In genomic region chr2:217069263-217070042, GRCh38 we compare ENCODE assay signal across 3 cellular contexts.
TF ChIP-seq lines count a peak whose summit lies in the region.

No MANE protein-coding gene starts in this region.

TF ChIP-seq in IMR-90, 13 proteins besides CTCF, POLR2A, EP300 and RAD21:
- TF ChIP-seq RCOR1 (IDR thresholded peaks at IDR 0.05; ENCODE audit: insufficient replicate concordance, low read length) (no peak), MAFK (IDR thresholded peaks at IDR 0.05; ENCODE audit: low read depth, low read length) (no peak), FOS (IDR thresholded peaks at IDR 0.05; ENCODE audit: low read depth, low read length) (no peak)
TF ChIP-seq in IMR-90: peak in this region for 0.

TF ChIP-seq in H1, 55 proteins besides CTCF, POLR2A, EP300 and RAD21:
- TF ChIP-seq TEAD4 (IDR thresholded peaks at IDR 0.05; ENCODE audit: low read depth, low read length), result no peak
- no peak for TF ChIP-seq RNF2 (IDR thresholded peaks at IDR 0.05; ENCODE audit: borderline replicate concordance, low read depth, low read length, missing control alignments, poor library complexity, severe bottlenecking)
- TF ChIP-seq CBX5 (IDR thresholded peaks at IDR 0.05; ENCODE audit: low read depth, low read length), result no peak
- TF ChIP-seq EGR1 (IDR thresholded peaks at IDR 0.05; ENCODE audit: borderline replicate concordance, low read depth, low read length), result no peak
- no peak for TF ChIP-seq SP1 (IDR thresholded peaks at IDR 0.05; ENCODE audit: low read depth, low read length)
- no peak for TF ChIP-seq RFX5 (IDR thresholded peaks at IDR 0.05; ENCODE audit: borderline replicate concordance, low read depth, low read length)
- TF ChIP-seq MAFK (IDR thresholded peaks at IDR 0.05; ENCODE audit: low read depth, low read length), result no peak
- no peak for TF ChIP-seq POLR2AphosphoS5 (IDR thresholded peaks at IDR 0.05; ENCODE audit: low read depth, low read length)
- TF ChIP-seq NRF1 (IDR thresholded peaks at IDR 0.05; ENCODE audit: low read depth, low read length), result no peak
- no peak for TF ChIP-seq GABPA (IDR thresholded peaks at IDR 0.05; ENCODE audit: borderline replicate concordance, insufficient read depth, low read length)
- TF ChIP-seq SIN3A (conservative IDR thresholded peaks at IDR 0.05 in 1 of 2, IDR thresholded peaks at IDR 0.05 in 1 of 2; ENCODE audit: low read depth in 1 of 2, low read length in 2 of 2), result no peak
- TF ChIP-seq FOSL1 (IDR thresholded peaks at IDR 0.05; ENCODE audit: insufficient read depth, low read depth, low read length), result no peak
- TF ChIP-seq KDM1A (IDR thresholded peaks at IDR 0.05; ENCODE audit: borderline replicate concordance, low read length), result no peak
- TF ChIP-seq HDAC2 (IDR thresholded peaks at IDR 0.05; ENCODE audit: borderline replicate concordance in 1 of 2, low read depth in 2 of 2, low read length in 2 of 2), result no peak

TF ChIP-seq in HEK293T, 16 proteins besides CTCF, POLR2A, EP300 and RAD21:
- no peak for TF ChIP-seq ZNF384 (IDR thresholded peaks at IDR 0.05)
- no peak for TF ChIP-seq NFRKB (IDR thresholded peaks at IDR 0.05)
- TF ChIP-seq L3MBTL2 (conservative IDR thresholded peaks at IDR 0.05), result no peak
- no peak for TF ChIP-seq FOXK2 (IDR thresholded peaks at IDR 0.05)
- TF ChIP-seq SUZ12 (IDR thresholded peaks at IDR 0.05), result no peak
- no peak for TF ChIP-seq FOXM1 (IDR thresholded peaks at IDR 0.05; ENCODE audit: borderline replicate concordance)
- no peak for TF ChIP-seq TARDBP (IDR thresholded peaks at IDR 0.05)
- no peak for TF ChIP-seq SP1 (IDR thresholded peaks at IDR 0.05)
- TF ChIP-seq ARNT (IDR thresholded peaks at IDR 0.05), result no peak
- no peak for TF ChIP-seq HDGF (IDR thresholded peaks at IDR 0.05; ENCODE audit: borderline replicate concordance)
- no peak for TF ChIP-seq PKNOX1 (IDR thresholded peaks at IDR 0.05)
- no peak for TF ChIP-seq FOXA1 (IDR thresholded peaks at IDR 0.05)
- TF ChIP-seq LEF1 (IDR thresholded peaks at IDR 0.05; ENCODE audit: borderline replicate concordance), result no peak
